ENCODE assay signal across 16 cellular contexts in genomic region chr2:9145109-9145751, GRCh38.
DNase-seq lines count a peak whose midpoint lies in the region; ATAC-seq, FAIRE-seq and TF ChIP-seq lines count a peak whose summit lies in the region.
"Had no signal": no experiment of that assay in that cellular context is flagged by ENCODE, and none has a peak within 500 bp of the region (broad histone marks: within the 10 kb centered on the region; RNA-seq: fewer than 3 reads in every experiment).

No MANE protein-coding gene starts in this region.

- peak; percentile 31 for ATAC-seq in Right ventricle myocardium inferior
- ATAC-seq in upper lobe of right lung: peak; percentile 9
- ATAC-seq: activated T-helper 17 cell treated with anti-CD3 and anti-CD28 coated beads, Interleukin-2, amount 50 U/mL, for 72 hours; T-helper 17 cell had no signal

- peak; percentile 41 for FAIRE-seq in keratinocyte (lab: Jason Lieb, UNC)
- FAIRE-seq: A204.1, bronchial epithelial cell had no signal

- TF ChIP-seq CTCF in keratinocyte (optimal IDR thresholded peaks at IDR 0.05 in 1 of 3, IDR thresholded peaks at IDR 0.05 in 1 of 3, conservative IDR thresholded peaks at IDR 0.05 in 1 of 3; ENCODE audit: extremely low read depth in 1 of 3, insufficient read depth in 2 of 3, low read length in 3 of 3): no peak
- TF ChIP-seq CTCF in upper lobe of right lung (IDR thresholded peaks at IDR 0.05): no peak

- H3K4me1 ChIP-seq in keratinocyte (ENCODE audit: control insufficient read depth, extremely low read depth, insufficient read depth, low read length): peaks cover 26% of the 10 kb centered on the region
- peaks cover 6% of the 10 kb centered on the region for H3K4me1 ChIP-seq in upper lobe of right lung

- no peak overlapping the region for H3K4me2 ChIP-seq in keratinocyte (ENCODE audit: control insufficient read depth, extremely low read depth, insufficient read depth, low read depth, low read length)

- no peaks in the 10 kb centered on the region for H3K27me3 ChIP-seq in keratinocyte (ENCODE audit: control insufficient read depth, extremely low read depth, insufficient read depth, low read length)
- no peaks in the 10 kb centered on the region for H3K27me3 ChIP-seq in upper lobe of right lung

- no peak overlapping the region for H3K4me3 ChIP-seq in keratinocyte (ENCODE audit: control insufficient read depth in 2 of 3, extremely low read depth in 1 of 3, insufficient read depth in 2 of 3, low read depth in 1 of 3, low read length in 3 of 3)
- H3K4me3 ChIP-seq in upper lobe of right lung: no peak overlapping the region

- H4K20me1 ChIP-seq in keratinocyte (ENCODE audit: control insufficient read depth, extremely low read depth, insufficient read depth, low read length): no peaks in the 10 kb centered on the region

- no peak for DNase-seq in Right ventricle myocardium inferior (ENCODE audit: missing footprints)
- DNase-seq in cardiac septum (ENCODE audit: low spot score): no peak
- peak; percentile 59 for DNase-seq in astrocyte of the hippocampus (ENCODE audit: low read depth, low spot score)
- DNase-seq in keratinocyte (ENCODE audit: low read depth, low spot score): no peak
- DNase-seq in upper lobe of right lung: no peak
- no peak for DNase-seq in DMS 273 treated with DMSO at 0.1 percent for 48 hours (lab: John Stamatoyannopoulos, UW)
- DNase-seq in NK-92 (lab: John Stamatoyannopoulos, UW; ENCODE audit: unreplicated experiment): no peak
- no peak for DNase-seq in NCI-H1436 treated with DMSO at 0.1 percent for 48 hours (lab: John Stamatoyannopoulos, UW)
- DNase-seq: activated CD4-positive, alpha-beta T cell treated with anti-CD3 and anti-CD28 coated beads, Interleukin-2, amount 10 ng/mL, durations not matched to agents 24 days and 14 days; DND-41; erythroblast; Kasumi-1; T-helper 17 cell had no signal

- H2AFZ ChIP-seq in keratinocyte (ENCODE audit: control insufficient read depth, low read length): no peak overlapping the region

- H3K36me3 ChIP-seq in keratinocyte (ENCODE audit: control insufficient read depth in 2 of 2, extremely low read depth in 1 of 2, insufficient read depth in 2 of 2, low read length in 2 of 2): no peaks in the 10 kb centered on the region
- no peaks in the 10 kb centered on the region for H3K36me3 ChIP-seq in upper lobe of right lung

- H3K9me1 ChIP-seq in keratinocyte (ENCODE audit: control insufficient read depth, extremely low read depth, insufficient read depth, low read length): no peaks in the 10 kb centered on the region

- no peaks in the 10 kb centered on the region for H3K79me2 ChIP-seq in keratinocyte (ENCODE audit: control insufficient read depth, insufficient read depth, low read length)

- H3K9me3 ChIP-seq in keratinocyte (ENCODE audit: control insufficient read depth, low read depth, low read length) (no peaks in the 10 kb centered on the region), upper lobe of right lung (no peaks in the 10 kb centered on the region)

- intact Hi-C loops in Right ventricle myocardium inferior (cut with DNase I) (loop anchor here (5.0 to 10.0 kb wide), 2 partner anchors 47 to 230 kb away; no protein-coding TSS in a partner anchor), cardiac septum (cut with DNase I) (no loop called here), upper lobe of right lung (cut with DNase I) (no loop called here)

- dilution Hi-C loops in keratinocyte (cut with MboI; ENCODE audit: extremely low pct_ligation_motif_present, low sequenced_read_pairs): no loop called here

- no peak overlapping the region for H3K9ac ChIP-seq in keratinocyte (ENCODE audit: control insufficient read depth, extremely low read depth, insufficient read depth, low read length)

- H3K27ac ChIP-seq in keratinocyte (ENCODE audit: control insufficient read depth, insufficient read depth, low read length) (peak overlapping the region; percentile 1), upper lobe of right lung (no peak overlapping the region)
